1 cellular context compared by ENCODE assay signal in the genomic region with DNA sequence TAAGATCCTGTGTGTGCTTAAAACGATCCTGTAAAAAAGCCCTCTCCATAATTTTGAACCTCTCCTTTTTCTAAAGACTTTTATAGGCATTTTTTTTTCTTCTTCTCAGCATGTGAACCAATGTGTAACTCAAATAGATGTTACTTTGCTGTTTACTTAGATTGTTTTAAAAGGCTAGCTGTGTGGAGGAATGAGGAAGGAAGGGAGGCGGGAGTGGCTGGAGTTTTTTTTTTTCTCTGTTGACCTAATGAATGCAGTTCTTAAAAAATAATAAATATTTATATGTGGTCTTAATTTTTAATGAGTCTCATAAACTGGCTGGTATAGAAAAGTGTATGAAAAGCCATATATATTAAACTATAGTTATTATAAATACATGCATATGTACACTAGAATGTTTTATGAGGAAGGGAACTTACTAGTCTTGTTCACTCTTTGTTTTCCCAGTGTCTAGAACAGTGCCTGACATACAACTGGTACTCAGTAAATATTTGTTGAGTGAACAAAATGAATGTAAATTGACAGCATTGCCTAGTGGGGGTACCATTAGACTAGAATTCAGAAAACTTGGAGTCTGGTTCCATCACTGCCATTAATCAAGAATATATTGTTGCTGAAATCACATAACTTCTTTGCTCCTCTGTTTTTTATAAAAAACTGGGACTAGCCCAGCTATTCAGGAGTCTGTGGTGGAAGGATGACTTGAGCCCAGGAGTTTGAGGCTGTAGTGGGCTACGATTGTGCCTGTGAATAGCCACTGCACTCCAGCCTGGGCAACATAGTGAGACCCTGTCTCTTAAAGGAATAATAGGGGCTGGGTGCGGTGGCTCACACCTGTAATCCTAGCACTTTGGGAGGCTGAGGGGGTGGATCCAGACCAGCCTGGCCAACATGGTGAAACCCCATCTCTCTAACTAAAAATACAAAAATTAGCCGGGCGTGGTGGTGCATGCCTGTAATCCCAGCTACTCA.
TF ChIP-seq lines count a peak whose summit lies in the region.

No MANE protein-coding gene starts in this region.

TF ChIP-seq in IMR-90, 13 proteins besides CTCF, POLR2A, EP300 and RAD21:
- no peak for TF ChIP-seq RCOR1 (IDR thresholded peaks at IDR 0.05; ENCODE audit: insufficient replicate concordance, low read length)
- TF ChIP-seq FOS (IDR thresholded peaks at IDR 0.05; ENCODE audit: low read depth, low read length), result no peak
- no peak for TF ChIP-seq MAFK (IDR thresholded peaks at IDR 0.05; ENCODE audit: low read depth, low read length)
- TF ChIP-seq SMC3 (IDR thresholded peaks at IDR 0.05; ENCODE audit: low read depth, low read length), result no peak
- TF ChIP-seq BHLHE40 (IDR thresholded peaks at IDR 0.05; ENCODE audit: low read depth, low read length), result no peak
- no peak for TF ChIP-seq MAZ (IDR thresholded peaks at IDR 0.05; ENCODE audit: borderline replicate concordance, low read depth, low read length)
- no peak for TF ChIP-seq ELK1 (IDR thresholded peaks at IDR 0.05; ENCODE audit: borderline replicate concordance, low read depth, low read length)
- TF ChIP-seq CEBPB (IDR thresholded peaks at IDR 0.05; ENCODE audit: low read depth, low read length), result no peak
- TF ChIP-seq NFE2L2 (IDR thresholded peaks at IDR 0.05; ENCODE audit: low read depth, low read length), result no peak
- TF ChIP-seq CHD1 (IDR thresholded peaks at IDR 0.05; ENCODE audit: low read depth, low read length), result no peak
- TF ChIP-seq MXI1 (IDR thresholded peaks at IDR 0.05; ENCODE audit: borderline replicate concordance, low read depth, low read length), result no peak
- no peak for TF ChIP-seq USF2 (IDR thresholded peaks at IDR 0.05; ENCODE audit: low read depth, low read length)
- TF ChIP-seq RFX5 (IDR thresholded peaks at IDR 0.05; ENCODE audit: low read depth, low read length), result no peak
